In genomic region chr18:51425889-51426288, GRCh38 we compare ENCODE assay signal across 14 cellular contexts.
DNase-seq lines count a peak whose midpoint lies in the region; ATAC-seq and TF ChIP-seq lines count a peak whose summit lies in the region.
"Had no signal": no experiment of that assay in that cellular context is flagged by ENCODE, and none has a peak within 500 bp of the region (broad histone marks: within the 10 kb centered on the region; RNA-seq: fewer than 3 reads in every experiment).

No MANE protein-coding gene starts in this region.

- H3K27me3 ChIP-seq in heart left ventricle = no peaks in the 10 kb centered on the region

- H3K27ac ChIP-seq in heart left ventricle = no peak overlapping the region
- H3K27ac ChIP-seq: GM23248, prostate gland had no signal

- no peaks in the 10 kb centered on the region for H3K9me3 ChIP-seq in heart left ventricle
- H3K9me3 ChIP-seq: prostate gland had no signal

- H3K4me3 ChIP-seq in choroid plexus epithelial cell (ENCODE audit: low read depth, low read length) (no peak overlapping the region), heart left ventricle (no peak overlapping the region)
- H3K4me3 ChIP-seq: GM23248, lung, prostate gland had no signal

- ATAC-seq in GM18868 (IDR thresholded peaks at IDR 0.05; ENCODE audit: unreplicated experiment) = peak; percentile 57
- ATAC-seq in HG02884 (IDR thresholded peaks at IDR 0.05; ENCODE audit: unreplicated experiment) = peak; percentile 51
- no peak for ATAC-seq in heart left ventricle

- DNase-seq in DMS53 (lab: John Stamatoyannopoulos, UW) = peak; percentile 82
- peak; percentile 2 for DNase-seq in choroid plexus epithelial cell (ENCODE audit: low read depth)
- no peak for DNase-seq in heart left ventricle
- no peak for DNase-seq in SIG-M5 (lab: John Stamatoyannopoulos, UW)
- DNase-seq in NCI-H1930 (lab: John Stamatoyannopoulos, UW) = no peak
- no peak for DNase-seq in activated CD4-positive, alpha-beta T cell treated with anti-CD3 and anti-CD28 coated beads for 1 hour
- DNase-seq: activated gamma-delta T cell; CD4-positive, alpha-beta T cell; GM23248; NCI-H1436 had no signal

- no peaks in the 10 kb centered on the region for H3K4me1 ChIP-seq in heart left ventricle
- H3K4me1 ChIP-seq: prostate gland had no signal

- no peaks in the 10 kb centered on the region for H3K36me3 ChIP-seq in heart left ventricle
- H3K36me3 ChIP-seq: prostate gland had no signal

- intact Hi-C loops in heart left ventricle (cut with DNase I) = no loop called here

- TF ChIP-seq POLR2A in heart left ventricle (IDR thresholded peaks at IDR 0.05) = no peak

- TF ChIP-seq CTCF in choroid plexus epithelial cell (conservative IDR thresholded peaks at IDR 0.05; ENCODE audit: low read depth, low read length) (no peak), heart left ventricle (IDR thresholded peaks at IDR 0.05) (no peak)

- WGBS in heart left ventricle, 4 donors = 33 to 61% (median 46%) methylated on average over 3 of the region's 3 CpGs

Comparison
In these comparisons a context has a peak if more than half of its experiments do, and no peak if none do; other contexts are left out.
1. DNase-seq: peak in DMS53 (single experiment) and choroid plexus epithelial cell (single experiment); none in heart left ventricle (0 of 5), SIG-M5 (single experiment), NCI-H1930 (0 of 2) and activated CD4-positive, alpha-beta T cell treated with anti-CD3 and anti-CD28 coated beads for 1 hour (single experiment).
2. ATAC-seq: peak in GM18868 (single experiment) and HG02884 (single experiment); none in heart left ventricle (0 of 4).